1 cellular context compared by ENCODE assay signal in the genomic region with DNA sequence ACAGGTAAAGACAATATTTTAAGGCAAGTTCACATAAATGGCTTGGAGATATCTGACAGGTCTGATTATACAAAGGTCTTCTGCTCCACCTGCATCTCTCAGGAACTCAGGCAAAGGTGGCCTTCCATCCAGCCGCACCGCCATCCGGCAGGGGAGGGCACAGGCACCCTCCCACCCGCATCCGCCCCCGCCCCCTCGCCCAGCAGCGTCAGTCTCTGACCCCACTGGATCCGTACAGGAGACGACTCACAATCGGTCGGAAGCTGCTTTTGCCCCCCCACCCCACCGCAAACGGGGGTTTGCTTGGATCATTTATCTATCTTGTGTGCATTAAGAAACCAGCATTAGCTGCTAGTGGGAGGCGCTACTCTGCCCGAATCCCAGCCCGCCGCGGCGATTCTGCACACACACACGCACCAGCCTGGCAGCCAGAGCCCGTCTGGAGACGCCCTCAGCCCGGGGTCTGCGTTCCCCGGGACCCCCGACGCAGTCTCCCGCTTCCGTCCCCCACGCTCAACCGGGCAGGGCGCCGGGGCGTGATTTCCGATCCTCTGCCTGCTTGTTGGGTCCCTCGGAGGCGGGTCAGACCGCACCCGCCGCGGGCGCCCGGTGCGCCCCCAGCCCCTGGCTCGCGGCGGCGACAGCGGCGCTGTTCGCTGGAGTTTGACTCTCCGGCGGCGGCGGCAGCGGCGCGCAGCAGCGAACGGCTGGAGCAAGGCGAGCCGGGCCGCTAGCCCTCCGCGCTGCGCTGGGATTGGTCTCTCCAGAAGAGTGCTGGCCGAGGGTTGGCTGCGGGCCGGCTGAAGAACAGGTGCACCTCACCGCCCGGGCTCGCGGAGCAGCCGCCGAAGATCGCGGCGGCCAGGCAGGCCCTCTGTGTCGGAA.
A peak's percentile ranks its signal among the peaks of the same experiment; 100 is the strongest.
TF ChIP-seq lines count a peak whose summit lies in the region.

No MANE protein-coding gene starts in this region.

TF ChIP-seq in H1, 55 proteins besides CTCF, POLR2A, EP300 and RAD21 (continued from another document):
- TF ChIP-seq CBX8 (IDR thresholded peaks at IDR 0.05; ENCODE audit: borderline replicate concordance, low read depth, low read length) (no peak), RBBP5 (IDR thresholded peaks at IDR 0.05; ENCODE audit: borderline replicate concordance, low read depth, low read length) (no peak; the same call in 1 of the 2 replicates), CHD1 (IDR thresholded peaks at IDR 0.05; ENCODE audit: low read depth, low read length) (no peak), ASH2L (IDR thresholded peaks at IDR 0.05; ENCODE audit: low read length) (peak; percentile 75), GTF2F1 (IDR thresholded peaks at IDR 0.05; ENCODE audit: borderline replicate concordance, low read depth, low read length) (no peak), NANOG (IDR thresholded peaks at IDR 0.05; ENCODE audit: insufficient read depth, low read depth, low read length, poor library complexity, severe bottlenecking) (no peak), TBP (IDR thresholded peaks at IDR 0.05; ENCODE audit: low read depth, low read length) (no peak)
- TF ChIP-seq, protein P1, sequence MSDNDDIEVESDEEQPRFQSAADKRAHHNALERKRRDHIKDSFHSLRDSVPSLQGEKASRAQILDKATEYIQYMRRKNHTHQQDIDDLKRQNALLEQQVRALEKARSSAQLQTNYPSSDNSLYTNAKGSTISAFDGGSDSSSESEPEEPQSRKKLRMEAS (IDR thresholded peaks at IDR 0.05) = peak; percentile 64
- TF ChIP-seq, protein P2, sequence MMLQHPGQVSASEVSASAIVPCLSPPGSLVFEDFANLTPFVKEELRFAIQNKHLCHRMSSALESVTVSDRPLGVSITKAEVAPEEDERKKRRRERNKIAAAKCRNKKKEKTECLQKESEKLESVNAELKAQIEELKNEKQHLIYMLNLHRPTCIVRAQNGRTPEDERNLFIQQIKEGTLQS (IDR thresholded peaks at IDR 0.05; ENCODE audit: insufficient read depth, low read depth, low read length) = no peak
TF ChIP-seq in H1: peak in this region for 6.
